ENCODE assay signal across 10 cellular contexts in the genomic region with DNA sequence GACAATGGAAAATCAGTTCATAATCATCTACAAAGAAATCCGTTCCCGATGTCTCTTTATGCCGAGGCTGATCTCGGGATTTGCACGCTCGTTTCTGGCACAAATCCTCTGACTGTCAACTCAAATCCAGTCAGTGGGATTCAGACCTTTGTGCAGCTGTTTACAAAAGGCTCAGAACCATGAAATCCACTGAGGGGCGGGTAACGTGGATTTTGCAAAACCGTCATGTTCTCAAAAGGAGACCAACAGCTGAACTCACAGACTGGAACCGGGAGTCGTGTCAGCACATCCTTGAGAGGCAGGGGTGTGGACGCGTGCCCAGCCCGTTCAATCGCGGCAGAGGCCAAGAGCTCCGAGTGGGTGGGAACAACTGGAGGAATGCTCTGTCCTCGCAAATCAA. TPM values are rescaled to one million over a fixed set of nuclear protein-coding genes. Genes with fewer than 3 reads are reported as not detected.
DNase-seq lines count a peak whose midpoint lies in the region; ATAC-seq and TF ChIP-seq lines count a peak whose summit lies in the region.
"Had no signal": no experiment of that assay in that cellular context is flagged by ENCODE, and none has a peak within 500 bp of the region (broad histone marks: within the 10 kb centered on the region; RNA-seq: fewer than 3 reads in every experiment).

No MANE protein-coding gene starts in this region.

- H3K9me3 ChIP-seq in left ventricle myocardium inferior (replicated peaks), result no peaks in the 10 kb centered on the region

- H3K4me1 ChIP-seq in left ventricle myocardium inferior, result peaks cover 46% of the 10 kb centered on the region

- peaks cover 57% of the 10 kb centered on the region for H3K36me3 ChIP-seq in left ventricle myocardium inferior

- no peak for TF ChIP-seq CTCF in left ventricle myocardium inferior (IDR thresholded peaks at IDR 0.05; ENCODE audit: borderline replicate concordance)

- peak; percentile 70 for DNase-seq in AG20443 (ENCODE audit: low spot score)
- peak in 43 of 56 donors; percentile 16 to 76 (median 53) for DNase-seq in amygdala (lab: John Stamatoyannopoulos, UW)
- DNase-seq in left ventricle myocardium inferior, result peak; percentile 90
- peak; percentile 89 for DNase-seq in posterior vena cava (ENCODE audit: low spot score)
- DNase-seq in HUDEP-2 (lab: John Stamatoyannopoulos, UW; ENCODE audit: unreplicated experiment in 76 of 76), result no peak
- DNase-seq in central memory CD4-positive, alpha-beta T cell, result no peak
- no peak for DNase-seq in T-helper 2 cell
- DNase-seq: activated CD8-positive, alpha-beta T cell treated with anti-CD3 and anti-CD28 coated beads for 36 hours; CD4-positive, CD25-positive, alpha-beta regulatory T cell had no signal

- intact Hi-C loops in left ventricle myocardium inferior (cut with micrococcal nuclease) (no loop called here), posterior vena cava (cut with DNase I) (loop anchor here in 1 of 2 donors (10.0 kb wide), 1 partner anchor 69 kb away; no protein-coding TSS in a partner anchor)

- no peaks in the 10 kb centered on the region for H3K27me3 ChIP-seq in left ventricle myocardium inferior (ENCODE audit: low read depth)

- H3K27ac ChIP-seq in left ventricle myocardium inferior (replicated peaks), result peak overlapping the region; percentile 88

- peak overlapping the region; percentile 17 for H3K4me3 ChIP-seq in left ventricle myocardium inferior

- ATAC-seq in HG02884 (IDR thresholded peaks at IDR 0.05; ENCODE audit: unreplicated experiment), result no peak
- ATAC-seq: activated CD8-positive, alpha-beta T cell treated with anti-CD3 and anti-CD28 coated beads for 36 hours had no signal

RNA-seq across cellular contexts. Expression of gene ACOX3, which starts 46.4 kb away (rescaled TPM):
- 22.0 TPM for total RNA-seq in left ventricle myocardium inferior
- 10 to 100 TPM; 29.7 to 36.8 TPM for total RNA-seq in posterior vena cava

RNA-seq across cellular contexts. Expression of gene TRMT44, which starts 46.5 kb away (rescaled TPM):
- total RNA-seq in left ventricle myocardium inferior, result 9.2 TPM
- 10 to 100 TPM; 14.2 to 15.5 TPM for total RNA-seq in posterior vena cava

Comparison
In these comparisons a context has a peak if more than half of its experiments do, and no peak if none do; other contexts are left out.
1. DNase-seq: peak in AG20443 (single experiment), amygdala (43 of 56), left ventricle myocardium inferior (single experiment) and posterior vena cava (single experiment); none in HUDEP-2 (0 of 76), central memory CD4-positive, alpha-beta T cell (single experiment) and T-helper 2 cell (0 of 5).